ENCODE assay signal across 9 cellular contexts in the genomic region with DNA sequence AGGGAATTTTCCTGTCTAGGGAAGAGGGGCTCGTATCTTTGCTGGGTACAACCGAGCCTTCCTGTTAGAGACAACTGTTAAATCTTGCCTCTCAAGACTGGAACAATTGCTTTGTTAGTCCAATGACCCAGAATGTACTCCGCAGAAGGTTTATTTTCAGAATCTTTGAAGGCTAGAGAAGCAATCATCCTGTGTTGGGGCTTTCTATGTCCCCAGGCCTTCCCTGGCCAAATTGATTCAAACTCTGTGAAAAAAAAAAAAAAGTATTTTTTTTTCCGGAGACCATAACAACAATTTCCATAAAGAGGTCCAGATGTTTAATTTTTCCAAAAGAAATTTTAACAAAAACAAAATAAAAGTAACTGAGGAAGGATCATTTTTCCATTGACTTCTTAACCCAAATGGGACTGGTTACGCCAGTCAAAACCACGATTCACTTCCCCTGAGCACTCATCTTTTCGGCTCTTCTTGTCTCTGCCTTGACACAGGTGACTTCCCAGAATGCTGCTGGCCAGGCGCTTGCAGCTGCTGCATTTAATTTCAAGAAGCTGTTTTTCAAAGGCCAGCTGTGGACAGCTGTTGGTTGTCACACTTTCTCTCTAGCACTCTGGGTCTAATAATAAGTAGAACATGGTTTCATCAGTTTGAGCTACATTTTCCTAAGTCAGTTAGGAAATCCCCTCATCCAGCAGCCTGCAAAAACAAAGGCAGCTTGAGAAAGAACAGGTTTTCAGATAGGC.
A peak's percentile ranks its signal among the peaks of the same experiment; 100 is the strongest.
DNase-seq lines count a peak whose midpoint lies in the region; ATAC-seq and TF ChIP-seq lines count a peak whose summit lies in the region.
"Had no signal": no experiment of that assay in that cellular context is flagged by ENCODE, and none has a peak within 500 bp of the region (broad histone marks: within the 10 kb centered on the region; RNA-seq: fewer than 3 reads in every experiment).

No MANE protein-coding gene starts in this region.

- H3K9me3 Mint-ChIP-seq in activated CD4-positive, alpha-beta T cell treated with anti-CD3 and anti-CD28 coated beads for 36 hours (ENCODE audit: low read depth): no peaks in the 10 kb centered on the region
- no peaks in the 10 kb centered on the region for H3K9me3 Mint-ChIP-seq in stimulated activated naive CD8-positive, alpha-beta T cell treated with anti-CD3 and anti-CD28 coated beads, Interleukin-15, amount 100 ng/mL, for 72 hours
- H3K9me3 Mint-ChIP-seq in neural progenitor cell: peaks cover 2% of the 10 kb centered on the region

- H3K4me1 ChIP-seq in neural progenitor cell: no peaks in the 10 kb centered on the region

- H3K27me3 ChIP-seq in neural progenitor cell: no peaks in the 10 kb centered on the region

- no peaks in the 10 kb centered on the region for H3K9me3 ChIP-seq in neural progenitor cell (ENCODE audit: low read depth)

- H3K27me3 Mint-ChIP-seq in activated CD4-positive, alpha-beta T cell treated with anti-CD3 and anti-CD28 coated beads for 36 hours: peaks cover 23% of the 10 kb centered on the region
- peaks cover 6% of the 10 kb centered on the region for H3K27me3 Mint-ChIP-seq in stimulated activated naive CD8-positive, alpha-beta T cell treated with anti-CD3 and anti-CD28 coated beads, Interleukin-15, amount 100 ng/mL, for 72 hours
- no peaks in the 10 kb centered on the region for H3K27me3 Mint-ChIP-seq in neural progenitor cell (ENCODE audit: insufficient read depth, low read depth)

- no peak overlapping the region for H2AFZ ChIP-seq in neural progenitor cell (replicated peaks)

- H3K9ac ChIP-seq in neural progenitor cell: no peak overlapping the region

- H3K27ac ChIP-seq in neural progenitor cell: no peak overlapping the region

- H3K4me2 ChIP-seq in neural progenitor cell: no peak overlapping the region

- H3K4me3 ChIP-seq in neural progenitor cell: no peak overlapping the region

- no peaks in the 10 kb centered on the region for H4K20me1 ChIP-seq in neural progenitor cell (ENCODE audit: low read depth)

- no peak overlapping the region for H3K27ac Mint-ChIP-seq in activated CD4-positive, alpha-beta T cell treated with anti-CD3 and anti-CD28 coated beads for 36 hours
- H3K27ac Mint-ChIP-seq in stimulated activated naive CD8-positive, alpha-beta T cell treated with anti-CD3 and anti-CD28 coated beads, Interleukin-15, amount 100 ng/mL, for 72 hours: no peak overlapping the region
- no peak overlapping the region for H3K27ac Mint-ChIP-seq in neural progenitor cell

- CTCF ChIA-PET in activated CD4-positive, alpha-beta T cell treated with anti-CD3 and anti-CD28 coated beads for 36 hours (lab: Charles Lee): interaction anchor here (0.9 to 1.6 kb wide), 4 partner anchors 12 to 41 kb away, joined by 3 to 6 read pairs (median 4); no protein-coding TSS in a partner anchor

- H3K36me3 ChIP-seq in neural progenitor cell: no peaks in the 10 kb centered on the region

- ATAC-seq in activated CD4-positive, alpha-beta T cell treated with anti-CD3 and anti-CD28 coated beads for 36 hours: peak; percentile 23
- ATAC-seq in HG02943 (IDR thresholded peaks at IDR 0.05; ENCODE audit: low read depth, unreplicated experiment): peak; percentile 84
- ATAC-seq in stimulated activated naive CD8-positive, alpha-beta T cell treated with anti-CD3 and anti-CD28 coated beads, Interleukin-15, amount 100 ng/mL, for 72 hours: peak; percentile 34

- POLR2A ChIA-PET in activated CD4-positive, alpha-beta T cell treated with anti-CD3 and anti-CD28 coated beads for 36 hours (lab: Charles Lee): no interaction called here

- H3K36me3 Mint-ChIP-seq in activated CD4-positive, alpha-beta T cell treated with anti-CD3 and anti-CD28 coated beads for 36 hours (ENCODE audit: low read depth): no peaks in the 10 kb centered on the region
- H3K36me3 Mint-ChIP-seq in neural progenitor cell: no peaks in the 10 kb centered on the region

- DNase-seq in activated CD4-positive, alpha-beta T cell treated with anti-CD3 and anti-CD28 coated beads for 36 hours: peak; percentile 13
- DNase-seq in activated CD4-positive, alpha-beta T cell treated with anti-CD3 and anti-CD28 coated beads, Interleukin-2, amount 50 U/mL, for 4 hours: no peak
- DNase-seq in amniotic epithelial cell (ENCODE audit: low read depth) (peak; percentile 40), putamen (ENCODE audit: low spot score) (no peak), neural progenitor cell (ENCODE audit: low spot score) (no peak), kidney glomerular epithelial cell (lab: John Stamatoyannopoulos, UW) (no peak)
- no peak for DNase-seq in stimulated activated naive CD8-positive, alpha-beta T cell treated with anti-CD3 and anti-CD28 coated beads, Interleukin-15, amount 100 ng/mL, for 72 hours
- DNase-seq: NCI-H524 had no signal

- intact Hi-C loops in activated CD4-positive, alpha-beta T cell treated with anti-CD3 and anti-CD28 coated beads for 36 hours (cut with DNase I, micrococcal nuclease): no loop called here

- H3K4me1 Mint-ChIP-seq in activated CD4-positive, alpha-beta T cell treated with anti-CD3 and anti-CD28 coated beads for 36 hours: peaks cover 15% of the 10 kb centered on the region
- peaks cover 5% of the 10 kb centered on the region for H3K4me1 Mint-ChIP-seq in stimulated activated naive CD8-positive, alpha-beta T cell treated with anti-CD3 and anti-CD28 coated beads, Interleukin-15, amount 100 ng/mL, for 72 hours
- H3K4me1 Mint-ChIP-seq in neural progenitor cell: no peaks in the 10 kb centered on the region

- TF ChIP-seq CTCF in neural progenitor cell (IDR thresholded peaks at IDR 0.05): no peak

- no peak overlapping the region for H3K4me3 Mint-ChIP-seq in activated CD4-positive, alpha-beta T cell treated with anti-CD3 and anti-CD28 coated beads for 36 hours
- H3K4me3 Mint-ChIP-seq in stimulated activated naive CD8-positive, alpha-beta T cell treated with anti-CD3 and anti-CD28 coated beads, Interleukin-15, amount 100 ng/mL, for 72 hours: no peak overlapping the region
- no peak overlapping the region for H3K4me3 Mint-ChIP-seq in neural progenitor cell

- no peaks in the 10 kb centered on the region for H3K79me2 ChIP-seq in neural progenitor cell (ENCODE audit: low read depth)

- H3F3A ChIP-seq in neural progenitor cell (ENCODE audit: low read depth): no peaks in the 10 kb centered on the region

Comparison
In these comparisons a context has a peak if more than half of its experiments do, and no peak if none do; other contexts are left out.
1. DNase-seq: peak in activated CD4-positive, alpha-beta T cell treated with anti-CD3 and anti-CD28 coated beads for 36 hours (single experiment) and amniotic epithelial cell (single experiment); none in activated CD4-positive, alpha-beta T cell treated with anti-CD3 and anti-CD28 coated beads, Interleukin-2, amount 50 U/mL, for 4 hours (0 of 2), stimulated activated naive CD8-positive, alpha-beta T cell treated with anti-CD3 and anti-CD28 coated beads, Interleukin-15, amount 100 ng/mL, for 72 hours (0 of 2), putamen (single experiment), neural progenitor cell (single experiment) and kidney glomerular epithelial cell (single experiment).
2. ATAC-seq: peak in every context shown above with its lines; median percentile 84 in HG02943; 34 in stimulated activated naive CD8-positive, alpha-beta T cell treated with anti-CD3 and anti-CD28 coated beads, Interleukin-15, amount 100 ng/mL, for 72 hours; 23 in activated CD4-positive, alpha-beta T cell treated with anti-CD3 and anti-CD28 coated beads for 36 hours.